1 cellular context compared by ENCODE assay signal in genomic region chr10:124523886-124524285, GRCh38.
TF ChIP-seq lines count a peak whose summit lies in the region.

No MANE protein-coding gene starts in this region.

TF ChIP-seq in GM12878, 131 proteins besides CTCF, POLR2A, EP300 and RAD21 (continued from another document):
- TF ChIP-seq CEBPZ (IDR thresholded peaks at IDR 0.05; ENCODE audit: low read depth, low read length) = no peak
- TF ChIP-seq MAX (IDR thresholded peaks at IDR 0.05; ENCODE audit: low read depth, low read length) = no peak
- 0 out of 2 replicates have a peak, but pooled peaks have one; percentile 3 for TF ChIP-seq GATAD2B (conservative IDR thresholded peaks at IDR 0.05; ENCODE audit: low read depth)
- TF ChIP-seq PAX8 (IDR thresholded peaks at IDR 0.05) = no peak
- TF ChIP-seq SUZ12 (IDR thresholded peaks at IDR 0.05; ENCODE audit: unreplicated experiment) = no peak
- no peak for TF ChIP-seq MEF2A (IDR thresholded peaks at IDR 0.05; ENCODE audit: insufficient read depth, low read depth, low read length)
- TF ChIP-seq FOXK2 (IDR thresholded peaks at IDR 0.05) = no peak
- no peak for TF ChIP-seq IRF5 (IDR thresholded peaks at IDR 0.05; ENCODE audit: borderline replicate concordance)
- no peak for TF ChIP-seq WRNIP1 (IDR thresholded peaks at IDR 0.05; ENCODE audit: borderline replicate concordance, low read depth, low read length)
